ENCODE assay signal across 34 cellular contexts in the genomic region with DNA sequence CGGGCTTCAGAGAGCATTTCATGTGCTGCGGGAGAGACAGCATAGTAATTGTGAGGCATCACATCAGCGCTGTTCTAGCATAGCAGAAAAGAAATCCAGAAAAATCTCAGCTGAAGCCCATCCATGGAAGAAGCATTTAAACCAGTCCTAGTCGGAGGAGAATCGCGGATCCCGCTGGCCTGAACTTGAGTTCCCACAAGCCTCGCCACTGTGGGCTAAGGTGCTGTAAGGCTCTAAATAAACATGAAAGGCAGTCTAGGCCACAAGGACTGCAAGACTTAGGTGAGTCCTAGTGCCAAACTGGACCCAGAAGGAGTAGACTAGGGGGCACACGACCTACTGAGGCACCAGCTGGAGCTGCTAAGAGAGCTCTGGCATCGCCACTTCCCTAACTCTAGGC.
"Had no signal": no experiment of that assay in that cellular context is flagged by ENCODE, and none has a peak within 500 bp of the region (broad histone marks: within the 10 kb centered on the region; RNA-seq: fewer than 3 reads in every experiment).

No MANE protein-coding gene starts in this region.

- FAIRE-seq: astrocyte, TTC549 had no signal

- H3K9me3 ChIP-seq: adrenal gland, body of pancreas, breast epithelium had no signal

- H3K4me1 ChIP-seq: adrenal gland, body of pancreas, breast epithelium had no signal

- DNase-seq: activated B cell treated with CpG ODN at 0.5 μM for 24 hours; activated CD4-positive, alpha-beta memory T cell treated with anti-CD3 and anti-CD28 coated beads for 36 hours; activated CD4-positive, alpha-beta T cell treated with anti-CD3 and anti-CD28 coated beads for 4 hours; activated CD4-positive, alpha-beta T cell treated with anti-CD3 and anti-CD28 coated beads, Interleukin-2, amount 10 ng/mL, durations not matched to agents 24 days and 14 days; activated CD4-positive, alpha-beta T cell treated with anti-CD3 and anti-CD28 coated beads, Interleukin-2, amount 50 U/mL, for 1 hour; activated CD4-positive, alpha-beta T cell treated with anti-CD3 and anti-CD28 coated beads, Interleukin-2, amount 50 U/mL, for 4 hours; activated CD4-positive, CD25-positive, alpha-beta regulatory T cell treated with anti-CD3 and anti-CD28 coated beads, Interleukin-2, amount 50 U/mL, for 72 hours; activated CD8-positive, alpha-beta memory T cell treated with anti-CD3 and anti-CD28 coated beads, Interleukin-2, amount 50 U/mL, for 4 hours; activated CD8-positive, alpha-beta T cell treated with anti-CD3 and anti-CD28 coated beads for 36 hours; activated effector memory CD4-positive, alpha-beta T cell treated with anti-CD3 and anti-CD28 coated beads, Interleukin-2, amount 50 U/mL, for 16 hours; activated gamma-delta T cell treated with Interleukin-2 at 50 U/mL for 16 hours; activated naive CD4-positive, alpha-beta T cell; activated naive CD4-positive, alpha-beta T cell treated with anti-CD3 and anti-CD28 coated beads for 36 hours; activated naive CD4-positive, alpha-beta T cell treated with anti-CD3 and anti-CD28 coated beads, Interleukin-2, amount 50 U/mL, for 16 hours; activated naive CD8-positive, alpha-beta T cell treated with anti-CD3 and anti-CD28 coated beads for 36 hours; activated T-cell treated with anti-CD3 and anti-CD28 coated beads for 4 hours; activated T-cell treated with anti-CD3 and anti-CD28 coated beads, Interleukin-2, amount 50 U/mL, for 1 hour; activated T-cell treated with anti-CD3 and anti-CD28 coated beads, Interleukin-2, amount 50 U/mL, for 4 hours; activated T-cell treated with anti-CD3 and anti-CD28 coated beads, Interleukin-2, amount 50 U/mL, for 72 hours; adrenal gland; amniotic stem cell; aorta; body of pancreas; brain microvascular endothelial cell; central memory CD4-positive, alpha-beta T cell; T-helper 1 cell; T-helper 2 cell; T-helper 9 cell had no signal

- H3K27me3 ChIP-seq: adrenal gland, body of pancreas, brain microvascular endothelial cell, breast epithelium had no signal

- H3K4me3 ChIP-seq: adrenal gland, body of pancreas, breast epithelium had no signal

- ATAC-seq: activated CD8-positive, alpha-beta T cell treated with anti-CD3 and anti-CD28 coated beads for 36 hours; activated naive CD4-positive, alpha-beta T cell treated with anti-CD3 and anti-CD28 coated beads, Interleukin-2, amount 50 U/mL, for 72 hours; activated T-cell treated with anti-CD3 and anti-CD28 coated beads, Interleukin-2, amount 50 U/mL, for 4 hours; activated T-cell treated with anti-CD3 and anti-CD28 coated beads, Interleukin-2, amount 50 U/mL, for 72 hours; activated T-helper 17 cell treated with anti-CD3 and anti-CD28 coated beads, Interleukin-2, amount 50 U/mL, for 72 hours; body of pancreas had no signal

- H3K27ac ChIP-seq: adrenal gland, body of pancreas, brain microvascular endothelial cell, breast epithelium, VCaP had no signal

- H3K36me3 ChIP-seq: adrenal gland, brain microvascular endothelial cell, breast epithelium had no signal
